ENCODE assay signal across 8 cellular contexts in the genomic region with DNA sequence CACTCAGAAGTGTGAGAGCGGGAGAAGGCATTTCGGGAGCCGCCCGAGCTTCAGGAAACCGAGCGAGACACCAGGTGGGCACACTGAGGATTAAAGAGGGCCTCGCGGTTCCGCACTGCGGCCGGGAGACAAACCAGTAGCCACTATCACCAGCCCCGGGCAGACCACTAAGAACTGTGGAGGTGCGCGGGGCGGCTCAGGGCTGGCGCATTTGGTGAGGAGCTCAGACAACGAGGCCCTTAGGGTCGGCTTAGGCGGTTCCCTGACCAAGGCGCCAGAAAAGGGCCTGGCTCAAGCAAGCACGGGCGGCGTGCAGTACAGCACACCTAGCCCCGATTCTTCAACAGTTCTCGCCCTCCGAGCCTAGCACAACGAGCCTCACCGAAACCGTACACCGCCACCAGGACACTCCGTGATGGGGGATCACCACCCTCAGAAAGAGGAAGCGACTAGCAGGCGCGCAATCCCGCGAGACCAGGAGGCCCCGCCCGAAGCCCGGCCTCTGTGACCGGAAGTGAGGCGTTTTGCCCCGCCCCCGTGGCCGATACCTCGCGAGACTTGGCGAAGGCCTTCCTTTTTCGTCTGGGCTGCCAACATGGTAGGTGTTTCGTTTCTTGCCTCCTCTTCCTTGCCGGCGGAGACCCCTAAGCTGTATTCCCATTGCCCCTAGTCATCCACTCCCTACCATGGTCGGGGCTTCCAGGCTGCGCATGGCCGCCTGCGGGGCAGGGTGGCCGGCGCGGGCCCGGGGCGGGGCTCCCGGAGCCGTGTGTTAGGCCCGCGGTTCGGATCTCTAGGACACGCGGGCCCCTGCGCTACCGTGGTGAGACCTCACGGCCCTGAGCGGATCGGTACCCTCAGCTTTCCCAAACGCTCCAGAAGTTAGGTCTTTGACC. TPM values are rescaled to one million over a fixed set of nuclear protein-coding genes. Genes with fewer than 3 reads are reported as not detected.
DNase-seq lines count a peak whose midpoint lies in the region; ATAC-seq lines count a peak whose summit lies in the region.

A gene (plus strand): TSS at position 574 of the 896 bp plus-strand sequence. CDS start 22 bp downstream, at position 596.
A gene with protein sequence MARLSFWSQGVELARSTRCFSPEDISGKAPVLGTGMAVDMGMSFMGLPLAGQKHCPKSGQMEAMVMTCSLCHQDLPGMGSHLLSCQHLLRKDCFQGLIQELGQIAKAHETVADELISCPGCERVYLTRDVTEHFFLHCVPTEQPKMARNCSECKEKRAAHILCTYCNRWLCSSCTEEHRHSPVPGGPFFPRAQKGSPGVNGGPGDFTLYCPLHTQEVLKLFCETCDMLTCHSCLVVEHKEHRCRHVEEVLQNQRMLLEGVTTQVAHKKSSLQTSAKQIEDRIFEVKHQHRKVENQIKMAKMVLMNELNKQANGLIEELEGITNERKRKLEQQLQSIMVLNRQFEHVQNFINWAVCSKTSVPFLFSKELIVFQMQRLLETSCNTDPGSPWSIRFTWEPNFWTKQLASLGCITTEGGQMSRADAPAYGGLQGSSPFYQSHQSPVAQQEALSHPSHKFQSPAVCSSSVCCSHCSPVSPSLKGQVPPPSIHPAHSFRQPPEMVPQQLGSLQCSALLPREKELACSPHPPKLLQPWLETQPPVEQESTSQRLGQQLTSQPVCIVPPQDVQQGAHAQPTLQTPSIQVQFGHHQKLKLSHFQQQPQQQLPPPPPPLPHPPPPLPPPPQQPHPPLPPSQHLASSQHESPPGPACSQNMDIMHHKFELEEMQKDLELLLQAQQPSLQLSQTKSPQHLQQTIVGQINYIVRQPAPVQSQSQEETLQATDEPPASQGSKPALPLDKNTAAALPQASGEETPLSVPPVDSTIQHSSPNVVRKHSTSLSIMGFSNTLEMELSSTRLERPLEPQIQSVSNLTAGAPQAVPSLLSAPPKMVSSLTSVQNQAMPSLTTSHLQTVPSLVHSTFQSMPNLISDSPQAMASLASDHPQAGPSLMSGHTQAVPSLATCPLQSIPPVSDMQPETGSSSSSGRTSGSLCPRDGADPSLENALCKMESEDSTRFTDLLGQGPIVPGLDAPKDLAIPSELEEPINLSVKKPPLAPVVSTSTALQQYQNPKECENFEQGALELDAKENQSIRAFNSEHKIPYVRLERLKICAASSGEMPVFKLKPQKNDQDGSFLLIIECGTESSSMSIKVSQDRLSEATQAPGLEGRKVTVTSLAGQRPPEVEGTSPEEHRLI (N-terminal part only) (minus strand): TSS at position 447 of the 896 bp plus-strand sequence. CDS start 10,391 bp downstream, outside the sequence.

- H3K9me3 Mint-ChIP-seq in effector memory CD8-positive, alpha-beta T cell = peaks cover 0 to 4% of the 10 kb centered on the region in 2 donors

- in situ Hi-C loops in Caki2 (cut with HindIII; ENCODE audit: low pct_unique_long_range_greater_than_20kb, low sequenced_read_pairs) = no loop called here

- ATAC-seq in GM21390 (IDR thresholded peaks at IDR 0.05; ENCODE audit: unreplicated experiment) = peak; percentile 93
- ATAC-seq in effector memory CD8-positive, alpha-beta T cell (replicated peaks) = peak; percentile 94

- peaks cover 49% of the 10 kb centered on the region for H3K36me3 Mint-ChIP-seq in effector memory CD8-positive, alpha-beta T cell (ENCODE audit: insufficient read depth)

- H3K4me1 Mint-ChIP-seq in effector memory CD8-positive, alpha-beta T cell (ENCODE audit: low read depth in 2 of 2) = peaks cover 26 to 53% of the 10 kb centered on the region in 2 donors

- peak within 1 kb of the TSS; percentile 96 to 98 for H3K27ac Mint-ChIP-seq in effector memory CD8-positive, alpha-beta T cell

- H3K27me3 Mint-ChIP-seq in effector memory CD8-positive, alpha-beta T cell = no peaks in the 10 kb centered on the region

- DNase-seq in Caki2 (ENCODE audit: low read depth) (peak; percentile 90), HUDEP-2 (lab: John Stamatoyannopoulos, UW; ENCODE audit: unreplicated experiment in 76 of 76) (peak; percentile 20 to 97 (median 93)), NOMO-1 treated with dmso at 0.1 percent for 144 hours (lab: John Stamatoyannopoulos, UW; ENCODE audit: unreplicated experiment) (peak; percentile 87), mesenteric fat pad (ENCODE audit: low spot score) (peak; percentile 100)
- DNase-seq in activated CD8-positive, alpha-beta memory T cell treated with anti-CD3 and anti-CD28 coated beads for 48 hours (ENCODE audit: low read depth in 2 of 3, low spot score in 2 of 3) = peak; percentile 95 to 96 (median 96)
- peak; percentile 100 for DNase-seq in effector memory CD8-positive, alpha-beta T cell
- peak; percentile 99 for DNase-seq in stimulated activated CD8-positive, alpha-beta memory T cell treated with anti-CD3 and anti-CD28 coated beads, Interleukin-15, amount 100 ng/mL, for 1 hour (ENCODE audit: low read depth)

- peak within 1 kb of the TSS; percentile 91 for H3K4me3 Mint-ChIP-seq in effector memory CD8-positive, alpha-beta T cell

RNA-seq across cellular contexts. Expression of the first gene that starts in this region (rescaled TPM):
- 831 and 864 TPM in 2 replicates for total RNA-seq in Caki2 (2014; rRNA removed; shearing (Covaris generic); ENCODE audit: low replicate concordance)
- 653 TPM for total RNA-seq in mesenteric fat pad

RNA-seq across cellular contexts. Expression of the second gene that starts in this region (rescaled TPM):
- total RNA-seq in Caki2 (2014; rRNA removed; shearing (Covaris generic); ENCODE audit: low replicate concordance) = 0.27 and 2.9 TPM in 2 replicates
- 7.8 TPM for total RNA-seq in mesenteric fat pad

Comparison
In these comparisons a context has a peak if more than half of its experiments do, and no peak if none do; other contexts are left out.
1. Peak in every context shown above with its lines: DNase-seq and ATAC-seq.